Comparison of ENCODE assay signal across 8 cellular contexts in genomic region chr19:44753932-44754742, GRCh38. TPM values are rescaled to one million over a fixed set of nuclear protein-coding genes. Genes with fewer than 3 reads are reported as not detected.
DNase-seq lines count a peak whose midpoint lies in the region; ATAC-seq, FAIRE-seq and TF ChIP-seq lines count a peak whose summit lies in the region.

No MANE protein-coding gene starts in this region.

- dilution Hi-C loops in IMR-90 (cut with HindIII; ENCODE audit: low sequenced_read_pairs, unreplicated experiment) = no loop called here

- peak overlapping the region; percentile 96 for H4K91ac ChIP-seq in IMR-90 (ENCODE audit: insufficient read depth, low read depth, low read length)

- H3K4me1 ChIP-seq in IMR-90 (ENCODE audit: control insufficient read depth, insufficient read depth, low read length) = peaks cover 57% of the 10 kb centered on the region
- peaks cover 22 to 53% of the 10 kb centered on the region in 2 experiments for H3K4me1 ChIP-seq in K562 (replicated peaks in 1 of 2; ENCODE audit: control insufficient read depth in 2 of 2, insufficient read depth in 2 of 2, low read length in 2 of 2)
- peaks cover 26% of the 10 kb centered on the region for H3K4me1 ChIP-seq in iPS-18a (ENCODE audit: control insufficient read depth, low read depth, low read length)
- H3K4me1 ChIP-seq in small intestine (ENCODE audit: control insufficient read depth in 2 of 2, insufficient read depth in 1 of 2, low read depth in 1 of 2, low read length in 1 of 2) = peaks cover 10 to 28% of the 10 kb centered on the region in 2 donors

- no peaks in the 10 kb centered on the region for H3K27me3 ChIP-seq in IMR-90 (ENCODE audit: control insufficient read depth, insufficient read depth, low read length)
- no peaks in the 10 kb centered on the region for H3K27me3 ChIP-seq in K562 (ENCODE audit: control insufficient read depth in 2 of 2, insufficient read depth in 2 of 2, low read length in 2 of 2)
- H3K27me3 ChIP-seq in iPS-18a (ENCODE audit: control insufficient read depth, insufficient read depth, low read length) = peaks cover 92% of the 10 kb centered on the region
- H3K27me3 ChIP-seq in small intestine (ENCODE audit: control insufficient read depth in 2 of 2, insufficient read depth in 2 of 2, low read length in 2 of 2) = no peaks in the 10 kb centered on the region

- H3K27ac ChIP-seq in IMR-90 (ENCODE audit: insufficient read depth, low read length) = peak overlapping the region; percentile 85
- H3K27ac ChIP-seq in K562 (ENCODE audit: extremely low read depth, low read depth, low read length) = peak overlapping the region; percentile 77
- no peak overlapping the region for H3K27ac ChIP-seq in iPS-18a (ENCODE audit: low read length)
- H3K27ac ChIP-seq in small intestine (ENCODE audit: low read depth in 1 of 2, low read length in 1 of 2) = peak overlapping the region; percentile 96 to 98

- peak overlapping the region; percentile 66 for H3K9ac ChIP-seq in IMR-90 (ENCODE audit: low read depth, low read length)
- H3K9ac ChIP-seq in K562 (ENCODE audit: insufficient read depth in 1 of 2, low read depth in 2 of 2, low read length in 2 of 2) = peak overlapping the region; percentile 73 to 85
- no peak overlapping the region for H3K9ac ChIP-seq in iPS-18a (ENCODE audit: low read length)

- 0% methylated on average over 1 of the region's 33 CpGs; no CpG with 5 or more reads in 1 of the 2 experiments for WGBS in IMR-90 (ENCODE audit: extremely low coverage in 2 of 2, insufficient read length in 1 of 2), 2 experiments
- 2% methylated on average over 23 of the region's 33 CpGs for WGBS in K562 (ENCODE audit: insufficient coverage, low coverage, missing lambda C conversion rate)
- WGBS in small intestine, 3 donors = 1% methylated on average over 31 to 33 of the region's 33 CpGs

- H3K14ac ChIP-seq in IMR-90 (replicated peaks; ENCODE audit: low read depth, low read length) = peak overlapping the region; percentile 97

- CTCF ChIA-PET in IMR-90 (lab: Yijun Ruan, JAX) = no interaction called here
- CTCF ChIA-PET in K562 (lab: Yijun Ruan, JAX; ENCODE audit: low intra/inter-chr PET ratio) = no interaction called here

- POLR2A ChIA-PET in IMR-90 (lab: Charles Lee; ENCODE audit: unreplicated experiment) = interaction anchor here (0.6 to 0.9 kb wide), 3 partner anchors 30 to 38 kb away, joined by 3 to 8 read pairs (median 3); no protein-coding TSS in a partner anchor
- POLR2A ChIA-PET in K562 (lab: Yijun Ruan, JAX) = interaction anchor here (0.7 to 1.8 kb wide), 4 partner anchors 10 to 292 kb away, joined by 3 to 16 read pairs (median 3); no protein-coding TSS in a partner anchor

- H2AK9ac ChIP-seq in IMR-90 (replicated peaks; ENCODE audit: low read depth, low read length, poor library complexity) = peak overlapping the region; percentile 97

- peak; percentile 66 for TF ChIP-seq POLR2A in GM15510 (IDR thresholded peaks at IDR 0.05; ENCODE audit: borderline replicate concordance, extremely low read depth, insufficient read length)
- TF ChIP-seq POLR2A in IMR-90 (IDR thresholded peaks at IDR 0.05; ENCODE audit: low read depth, low read length) = no peak
- peak; percentile 63 for TF ChIP-seq POLR2A in K562 (conservative IDR thresholded peaks at IDR 0.05)

- peak overlapping the region; percentile 99 for H3K23ac ChIP-seq in IMR-90 (ENCODE audit: low read depth, low read length)

- ATAC-seq in IMR-90 (ENCODE audit: low read depth) (peak; percentile 38), K562 (peak; percentile 90), HG03342 (IDR thresholded peaks at IDR 0.05; ENCODE audit: unreplicated experiment) (no peak), HG03469 (IDR thresholded peaks at IDR 0.05; ENCODE audit: unreplicated experiment) (no peak)

- H3K4me3 ChIP-seq in IMR-90 (ENCODE audit: insufficient read depth, low read depth, low read length) (peak overlapping the region; percentile 38), K562 (peak overlapping the region; percentile 36), iPS-18a (ENCODE audit: low read length) (peak overlapping the region; percentile 59), small intestine (ENCODE audit: low read depth in 1 of 2, low read length in 2 of 2) (peak overlapping the region; percentile 48 to 54)

- H2AFZ ChIP-seq in IMR-90 (replicated peaks; ENCODE audit: low read length, poor library complexity) (peak overlapping the region; percentile 78), K562 (ENCODE audit: low read depth, low read length) (peak overlapping the region; percentile 82)

- intact Hi-C loops in IMR-90 (cut with micrococcal nuclease) = no loop called here
- intact Hi-C loops in K562 (cut with micrococcal nuclease) = no loop called here

- H3K9me1 ChIP-seq in IMR-90 (ENCODE audit: insufficient read depth, low read length) (peaks cover 16% of the 10 kb centered on the region), K562 (ENCODE audit: control insufficient read depth, insufficient read depth, low read length) (no peaks in the 10 kb centered on the region)

- peak overlapping the region; percentile 78 for H3K18ac ChIP-seq in IMR-90 (ENCODE audit: low read depth, low read length)

- DNase-seq in IMR-90 (peak; percentile 77), T1000 (lab: John Stamatoyannopoulos, UW) (peak; percentile 41), K562 (ENCODE audit: extremely low read depth in 1 of 4, low spot score in 3 of 4) (peak; percentile 93 to 94 (median 94)), small intestine (peak; percentile 95)

- H2AK5ac ChIP-seq in IMR-90 (ENCODE audit: low read depth, low read length) = peak overlapping the region; percentile 98

- no TSS peak for BruUV-seq in IMR-90 (replicated peaks; lab: Mats Ljungman, UMichigan)
- BruUV-seq in K562 (replicated peaks; lab: Mats Ljungman, UMichigan) = no TSS peak

- peaks cover 36% of the 10 kb centered on the region for H4K20me1 ChIP-seq in IMR-90 (ENCODE audit: insufficient read depth, low read length)
- H4K20me1 ChIP-seq in K562 (replicated peaks; ENCODE audit: control insufficient read depth, insufficient read depth, low read length) = no peaks in the 10 kb centered on the region

- H3K4ac ChIP-seq in IMR-90 (ENCODE audit: low read depth, low read length) = peak overlapping the region; percentile 98

- TF ChIP-seq EP300 in K562 (IDR thresholded peaks at IDR 0.05; ENCODE audit: low read length) = peak; percentile 36; the same call in 1 of the 2 replicates

- H3K9me3 ChIP-seq in IMR-90 (ENCODE audit: control insufficient read depth, insufficient read depth, low read length) = no peaks in the 10 kb centered on the region
- no peaks in the 10 kb centered on the region for H3K9me3 ChIP-seq in K562 (replicated peaks; ENCODE audit: control insufficient read depth, insufficient read depth, low read depth, low read length)
- H3K9me3 ChIP-seq in iPS-18a (ENCODE audit: control insufficient read depth, low read depth, low read length) = no peaks in the 10 kb centered on the region
- no peaks in the 10 kb centered on the region for H3K9me3 ChIP-seq in small intestine (ENCODE audit: control insufficient read depth, low read depth)

- peak overlapping the region; percentile 92 for H3K56ac ChIP-seq in IMR-90 (ENCODE audit: extremely low read depth, insufficient read depth, low read length)

- peak overlapping the region; percentile 98 for H2BK120ac ChIP-seq in IMR-90 (ENCODE audit: low read depth, low read length)

- H3K79me1 ChIP-seq in IMR-90 (ENCODE audit: low read depth in 1 of 2, low read length in 2 of 2) = peaks cover 31 to 80% of the 10 kb centered on the region in 2 experiments

- peak overlapping the region; percentile 92 to 97 for H4K8ac ChIP-seq in IMR-90 (ENCODE audit: low read depth in 2 of 2, low read length in 2 of 2)

- in situ Hi-C loops in IMR-90 (cut with MboI; ENCODE audit: low sequenced_read_pairs) (no loop called here), K562 (cut with MboI) (no loop called here)

- FAIRE-seq in K562 (lab: Jason Lieb, UNC) (peak; percentile 88), small intestine (lab: Jason Lieb, UNC) (no peak)

- H3K79me2 ChIP-seq in K562 (ENCODE audit: control insufficient read depth, insufficient read depth, low read length) = no peaks in the 10 kb centered on the region

- TF ChIP-seq CTCF in IMR-90 (conservative IDR thresholded peaks at IDR 0.05; ENCODE audit: low read depth, low read length) (no peak), K562 (IDR thresholded peaks at IDR 0.05 in 2 of 3, conservative IDR thresholded peaks at IDR 0.05 in 1 of 3; ENCODE audit: insufficient read depth in 2 of 3, low read depth in 1 of 3, low read length in 3 of 3) (no peak)

- H2BK5ac ChIP-seq in IMR-90 (ENCODE audit: low read depth, low read length, poor library complexity, severe bottlenecking) = peak overlapping the region; percentile 80

- TF ChIP-seq RAD21 in IMR-90 (IDR thresholded peaks at IDR 0.05; ENCODE audit: low read length) = no peak
- no peak for TF ChIP-seq RAD21 in K562 (CRISPR knock-in tag; conservative IDR thresholded peaks at IDR 0.05 in 1 of 2, IDR thresholded peaks at IDR 0.05 in 1 of 2)

- peak overlapping the region; percentile 94 for H2BK20ac ChIP-seq in IMR-90 (ENCODE audit: low read depth, low read length)

- peak overlapping the region; percentile 86; the same call in 2 of the 3 replicates for H2BK15ac ChIP-seq in IMR-90 (ENCODE audit: low read depth, low read length)

- H3K4me2 ChIP-seq in IMR-90 (ENCODE audit: low read depth, low read length) (peak overlapping the region; percentile 85), K562 (ENCODE audit: insufficient read depth, low read length) (peak overlapping the region; percentile 78)

- H3K36me3 ChIP-seq in IMR-90 (ENCODE audit: control insufficient read depth, insufficient read depth, low read length) (peaks cover 56% of the 10 kb centered on the region), K562 (ENCODE audit: control insufficient read depth, insufficient read depth, low read length) (no peaks in the 10 kb centered on the region), iPS-18a (ENCODE audit: control insufficient read depth, low read depth, low read length) (no peaks in the 10 kb centered on the region), small intestine (ENCODE audit: control insufficient read depth in 2 of 2, insufficient read depth in 2 of 2, low read length in 2 of 2) (peaks cover 19 to 27% of the 10 kb centered on the region in 2 donors)

- peak overlapping the region; percentile 73 for H4K5ac ChIP-seq in IMR-90 (ENCODE audit: low read depth, low read length)

RNA-seq across cellular contexts. Expression of gene BCL3, which starts 5.6 kb away (rescaled TPM):
- total RNA-seq in IMR-90 (2012; rRNA removed) (1.6 and 1.9 TPM in 2 replicates), K562 (2014; rRNA removed) (1.1 TPM in 2 replicates), K562 (2014; rRNA removed; fragmentation: Illumina TruSeq; extraction: Trizol) (0.07 TPM in 1 of 2 replicates, not detected in the other), K562 (2015; rRNA removed; fragmentation: Illumina TruSeq; extraction: Trizol) (0.33 and 0.72 TPM in 2 replicates), K562 (2021) (1.9 and 2.4 TPM in 2 replicates)
- polyA plus RNA-seq in IMR-90 (2012; rRNA removed) (24.1 and 26.0 TPM in 2 replicates), K562 (2011; rRNA removed) (0.28 and 1.2 TPM in 2 replicates), K562 (2014; fragmentation: Illumina TruSeq; extraction: Trizol) (0.67 and 0.93 TPM in 2 replicates), K562 (2014; fragmentation: Nextera tagmentation; extraction: Ambion mirVana) (under 1 TPM in 1 of 2 experiments, not detected in 1; 0.03 TPM), K562 (2014; rRNA removed) (0.97 and 2.4 TPM in 2 replicates), small intestine (100 to 1,000 TPM in 2 of 3 donors, 10 to 100 TPM in 1; 48.6 to 136 (median 106) TPM)
- 26.7 and 52.5 TPM in 2 replicates for polyA plus RNA-seq in IMR-90 (2012; cell fraction: cytosol; rRNA removed)
- polyA plus RNA-seq in IMR-90 (2012; cell fraction: nucleus; rRNA removed; ENCODE audit: low replicate concordance) = 76.1 and 110 TPM in 2 replicates
- total RNA-seq in K562 (2011; cell fraction: chromatin; rRNA removed; ENCODE audit: low replicate concordance) = 3.7 and 11.5 TPM in 2 replicates
- total RNA-seq in K562 (2011; cell fraction: nucleolus; rRNA removed) = 6.4 and 6.8 TPM in 2 replicates
- 2.5 and 7.1 TPM in 2 replicates for total RNA-seq in K562 (2011; cell fraction: nucleoplasm; rRNA removed)
- polyA plus RNA-seq in K562 (2011; cell fraction: cytosol; rRNA removed) = 0.43 and 2.4 TPM in 2 replicates
- polyA plus RNA-seq in K562 (2011; cell fraction: nucleus; rRNA removed) = 5.5 and 6.5 TPM in 2 replicates
- 2.5 and 9.1 TPM in 2 replicates for polyA plus RNA-seq in K562 (2012)
- 0.21 TPM in 1 of 2 replicates, not detected in the other for polyA minus RNA-seq in K562 (2011; rRNA and poly(A)+ RNA removed)
- polyA minus RNA-seq in K562 (2011; cell fraction: cytosol; rRNA and poly(A)+ RNA removed) = 2.5 TPM in 2 replicates
- polyA minus RNA-seq in K562 (2011; cell fraction: nucleus; rRNA and poly(A)+ RNA removed) = 0.78 and 2.3 TPM in 2 replicates

RNA-seq across cellular contexts. Expression of gene CBLC, which starts 23.6 kb away (rescaled TPM):
- not detected in 2 replicates for total RNA-seq in IMR-90 (2012; rRNA removed)
- polyA plus RNA-seq in IMR-90 (2012; rRNA removed) = not detected in 2 replicates
- 0.02 TPM in 1 of 2 replicates, not detected in the other for polyA plus RNA-seq in IMR-90 (2012; cell fraction: cytosol; rRNA removed)
- polyA plus RNA-seq in IMR-90 (2012; cell fraction: nucleus; rRNA removed; ENCODE audit: low replicate concordance) = 0.12 TPM in 1 of 2 replicates, not detected in the other
- total RNA-seq in K562 (2011; cell fraction: chromatin; rRNA removed; ENCODE audit: low replicate concordance) = not detected in 2 replicates
- not detected in 2 replicates for total RNA-seq in K562 (2011; cell fraction: nucleolus; rRNA removed)
- not detected in 2 replicates for total RNA-seq in K562 (2011; cell fraction: nucleoplasm; rRNA removed)
- total RNA-seq in K562 (2014; rRNA removed) = 0.09 TPM in 1 of 2 replicates, not detected in the other
- total RNA-seq in K562 (2014; rRNA removed; fragmentation: Illumina TruSeq; extraction: Trizol) = not detected in 2 replicates
- total RNA-seq in K562 (2015; rRNA removed; fragmentation: Illumina TruSeq; extraction: Trizol) = not detected in 2 replicates
- not detected in 2 replicates for total RNA-seq in K562 (2021)
- polyA plus RNA-seq in K562 (2011; rRNA removed) = not detected in 2 replicates
- not detected in 2 replicates for polyA plus RNA-seq in K562 (2011; cell fraction: cytosol; rRNA removed)
- not detected in 2 replicates for polyA plus RNA-seq in K562 (2011; cell fraction: nucleus; rRNA removed)
- polyA plus RNA-seq in K562 (2012) = not detected in 2 replicates
- not detected in 2 replicates for polyA plus RNA-seq in K562 (2014; fragmentation: Illumina TruSeq; extraction: Trizol)
- polyA plus RNA-seq in K562 (2014; fragmentation: Nextera tagmentation; extraction: Ambion mirVana) = not detected
- polyA plus RNA-seq in K562 (2014; rRNA removed) = not detected in 2 replicates
- not detected in 2 replicates for polyA minus RNA-seq in K562 (2011; rRNA and poly(A)+ RNA removed)
- not detected in 2 replicates for polyA minus RNA-seq in K562 (2011; cell fraction: cytosol; rRNA and poly(A)+ RNA removed)
- polyA minus RNA-seq in K562 (2011; cell fraction: nucleus; rRNA and poly(A)+ RNA removed) = not detected in 2 replicates
- 100 to 1,000 TPM in 2 of 3 donors, 10 to 100 TPM in 1; 67.6 to 162 (median 117) TPM for polyA plus RNA-seq in small intestine

RNA-seq across cellular contexts. Expression of gene BCAM, which starts 54.8 kb away (rescaled TPM):
- total RNA-seq in IMR-90 (2012; rRNA removed) (2.3 and 2.8 TPM in 2 replicates), K562 (2014; rRNA removed) (0.14 and 0.41 TPM in 2 replicates), K562 (2014; rRNA removed; fragmentation: Illumina TruSeq; extraction: Trizol) (0.06 and 0.07 TPM in 2 replicates), K562 (2015; rRNA removed; fragmentation: Illumina TruSeq; extraction: Trizol) (0.33 and 0.38 TPM in 2 replicates), K562 (2021) (1.3 and 1.9 TPM in 2 replicates)
- polyA plus RNA-seq in IMR-90 (2012; rRNA removed) (27.5 and 35.7 TPM in 2 replicates), K562 (2011; rRNA removed) (0.18 and 1.5 TPM in 2 replicates), K562 (2014; fragmentation: Illumina TruSeq; extraction: Trizol) (0.45 and 0.47 TPM in 2 replicates), K562 (2014; fragmentation: Nextera tagmentation; extraction: Ambion mirVana) (not detected), K562 (2014; rRNA removed) (0.76 and 1.1 TPM in 2 replicates), small intestine (10 to 100 TPM in 1 of 3 donors, 1 to 10 TPM in 2; 2.9 to 32.6 (median 4.3) TPM)
- 50.8 and 71.8 TPM in 2 replicates for polyA plus RNA-seq in IMR-90 (2012; cell fraction: cytosol; rRNA removed)
- polyA plus RNA-seq in IMR-90 (2012; cell fraction: nucleus; rRNA removed; ENCODE audit: low replicate concordance) = 52.3 and 108 TPM in 2 replicates
- 3.4 and 9.2 TPM in 2 replicates for total RNA-seq in K562 (2011; cell fraction: chromatin; rRNA removed; ENCODE audit: low replicate concordance)
- 3.7 and 5.5 TPM in 2 replicates for total RNA-seq in K562 (2011; cell fraction: nucleolus; rRNA removed)
- total RNA-seq in K562 (2011; cell fraction: nucleoplasm; rRNA removed) = 3.0 and 4.9 TPM in 2 replicates
- polyA plus RNA-seq in K562 (2011; cell fraction: cytosol; rRNA removed) = 0.31 and 0.64 TPM in 2 replicates
- 4.7 and 6.3 TPM in 2 replicates for polyA plus RNA-seq in K562 (2011; cell fraction: nucleus; rRNA removed)
- polyA plus RNA-seq in K562 (2012) = 1.6 and 3.8 TPM in 2 replicates
- polyA minus RNA-seq in K562 (2011; rRNA and poly(A)+ RNA removed) = 0.56 and 0.72 TPM in 2 replicates
- 2.5 and 2.6 TPM in 2 replicates for polyA minus RNA-seq in K562 (2011; cell fraction: cytosol; rRNA and poly(A)+ RNA removed)
- polyA minus RNA-seq in K562 (2011; cell fraction: nucleus; rRNA and poly(A)+ RNA removed) = 0.94 and 1.2 TPM in 2 replicates

RNA-seq across cellular contexts. Expression of gene CEACAM16, which starts 55.2 kb away (rescaled TPM):
- total RNA-seq in IMR-90 (2012; rRNA removed) = not detected in 2 replicates
- not detected in 2 replicates for polyA plus RNA-seq in IMR-90 (2012; rRNA removed)
- not detected in 2 replicates for polyA plus RNA-seq in IMR-90 (2012; cell fraction: cytosol; rRNA removed)
- polyA plus RNA-seq in IMR-90 (2012; cell fraction: nucleus; rRNA removed; ENCODE audit: low replicate concordance) = not detected in 2 replicates
- total RNA-seq in K562 (2011; cell fraction: chromatin; rRNA removed; ENCODE audit: low replicate concordance) = not detected in 2 replicates
- total RNA-seq in K562 (2011; cell fraction: nucleolus; rRNA removed) = not detected in 2 replicates
- total RNA-seq in K562 (2011; cell fraction: nucleoplasm; rRNA removed) = not detected in 2 replicates
- total RNA-seq in K562 (2014; rRNA removed) = not detected in 2 replicates
- not detected in 2 replicates for total RNA-seq in K562 (2014; rRNA removed; fragmentation: Illumina TruSeq; extraction: Trizol)
- not detected in 2 replicates for total RNA-seq in K562 (2015; rRNA removed; fragmentation: Illumina TruSeq; extraction: Trizol)
- not detected in 2 replicates for total RNA-seq in K562 (2021)
- not detected in 2 replicates for polyA plus RNA-seq in K562 (2011; rRNA removed)
- polyA plus RNA-seq in K562 (2011; cell fraction: cytosol; rRNA removed) = not detected in 2 replicates
- not detected in 2 replicates for polyA plus RNA-seq in K562 (2011; cell fraction: nucleus; rRNA removed)
- not detected in 2 replicates for polyA plus RNA-seq in K562 (2012)
- polyA plus RNA-seq in K562 (2014; fragmentation: Illumina TruSeq; extraction: Trizol) = not detected in 2 replicates
- polyA plus RNA-seq in K562 (2014; fragmentation: Nextera tagmentation; extraction: Ambion mirVana) = not detected
- polyA plus RNA-seq in K562 (2014; rRNA removed) = not detected in 2 replicates
- not detected in 2 replicates for polyA minus RNA-seq in K562 (2011; rRNA and poly(A)+ RNA removed)
- polyA minus RNA-seq in K562 (2011; cell fraction: cytosol; rRNA and poly(A)+ RNA removed) = not detected in 2 replicates
- not detected in 2 replicates for polyA minus RNA-seq in K562 (2011; cell fraction: nucleus; rRNA and poly(A)+ RNA removed)
- not detected for polyA plus RNA-seq in small intestine

Comparison
In these comparisons a context has a peak if more than half of its experiments do, and no peak if none do; other contexts are left out.
1. ATAC-seq: peak in IMR-90 (single experiment) and K562 (single experiment); none in HG03342 (single experiment) and HG03469 (single experiment).
2. DNase-seq: peak in every context shown above with its lines; median percentile 95 in small intestine; 94 in K562; 77 in IMR-90; 41 in T1000.
3. RNA of gene CBLC, which starts 23.6 kb away (polyA plus RNA-seq): 67.6 to 162 TPM in small intestine; 0.02 to 0.12 TPM in IMR-90 and not detected in K562; every median in the first group is over 10 times any median in the second.
4. Peak in every context shown above with its lines, with median percentiles within 50 percentile points of each other: H3K4me3 ChIP-seq.